In genomic region chr14:57637901-57638300, GRCh38 we compare ENCODE assay signal across 26 cellular contexts.
"Had no signal": no experiment of that assay in that cellular context is flagged by ENCODE, and none has a peak within 500 bp of the region (broad histone marks: within the 10 kb centered on the region; RNA-seq: fewer than 3 reads in every experiment).

No MANE protein-coding gene starts in this region.

- H3K9me3 ChIP-seq: stomach, suprapubic skin, testis, thoracic aorta, thyroid gland, tibial artery, tibial nerve, transverse colon, upper lobe of left lung, upper lobe of right lung, uterus, vagina had no signal

- H3K27me3 ChIP-seq: stomach, suprapubic skin, testis, thyroid gland, tibial artery, tibial nerve, transverse colon, upper lobe of left lung, upper lobe of right lung, uterus, vagina had no signal

- DNase-seq: stimulated activated CD4-positive, alpha-beta T cell treated with anti-CD3 and anti-CD28 coated beads, Interleukin-2, amount 100 ng/mL, for 48 hours; stimulated activated CD4-positive, alpha-beta T cell treated with anti-CD3 and anti-CD28 coated beads, Interleukin-4, amount 100 ng/mL, for 1 hour; stimulated activated CD4-positive, alpha-beta T cell treated with anti-CD3 and anti-CD28 coated beads, Interleukin-4, amount 100 ng/mL, for 24 hours; stimulated activated CD4-positive, alpha-beta T cell treated with anti-CD3 and anti-CD28 coated beads, Interleukin-4, amount 100 ng/mL, for 4 hours; stimulated activated CD8-positive, alpha-beta memory T cell treated with anti-CD3 and anti-CD28 coated beads, Interleukin-4, amount 100 ng/mL, for 48 hours; stimulated activated naive B cell treated with anti-CD40 and anti-IgM and Interleukin-4, amounts not matched to agents 10 μg/mL and 1 μg/mL and 100 μg/mL, for 72 hours; stimulated activated naive CD4-positive, alpha-beta T cell; stimulated activated naive CD4-positive, alpha-beta T cell treated with Interleukin-2 at 50 U/mL for 16 hours; stimulated activated naive CD8-positive, alpha-beta T cell treated with anti-CD3 and anti-CD28 coated beads, Interleukin-15, amount 100 ng/mL, for 72 hours; stimulated activated naive CD8-positive, alpha-beta T cell treated with anti-CD3 and anti-CD28 coated beads, Interleukin-15, Interleukin-2, amounts not matched to agents 100 U/mL and 50 U/mL, for 24 hours; stomach; substantia nigra; testis; thyroid gland; tibial artery; transverse colon; trophoblast cell; upper lobe of left lung; upper lobe of right lung; uterus had no signal

- H3K4me3 ChIP-seq: stomach, suprapubic skin, testis, thoracic aorta, thyroid gland, tibial artery, tibial nerve, transverse colon, upper lobe of left lung, upper lobe of right lung, uterus, vagina had no signal

- H3K4me1 ChIP-seq: stomach, suprapubic skin, testis, tibial artery, tibial nerve, transverse colon, upper lobe of left lung, upper lobe of right lung, uterus, vagina had no signal

- H3K36me3 ChIP-seq: stomach, suprapubic skin, thoracic aorta, thyroid gland, tibial artery, tibial nerve, transverse colon, upper lobe of left lung, upper lobe of right lung, uterus, vagina had no signal

- ATAC-seq: stimulated activated effector memory CD8-positive, alpha-beta T cell treated with anti-CD3 and anti-CD28 coated beads, Interleukin-12 subunit alpha, Interleukin-12 subunit beta, amount 100 ng/mL, for 72 hours; stimulated activated memory B cell treated with anti-CD40 and anti-IgM and Interleukin-4, amounts not matched to agents 10 μg/mL and 1 μg/mL and 100 μg/mL, for 72 hours; stimulated activated naive B cell treated with anti-CD40 and anti-IgM and Interleukin-4, amounts not matched to agents 10 μg/mL and 1 μg/mL and 100 μg/mL, for 72 hours; stimulated activated naive CD8-positive, alpha-beta T cell treated with anti-CD3 and anti-CD28 coated beads, Interleukin-15, amount 100 ng/mL, for 72 hours; stimulated activated naive CD8-positive, alpha-beta T cell treated with anti-CD3 and anti-CD28 coated beads, Interleukin-15, Interleukin-2, amounts not matched to agents 100 U/mL and 50 U/mL, for 24 hours; upper lobe of right lung had no signal

- H3K27ac ChIP-seq: stomach, suprapubic skin, testis, thoracic aorta, thyroid gland, tibial artery, tibial nerve, transverse colon, upper lobe of left lung, upper lobe of right lung, uterus, vagina had no signal
